8 cellular contexts compared by ENCODE assay signal in genomic region chr22:39317084-39317755, GRCh38.
DNase-seq lines count a peak whose midpoint lies in the region; ATAC-seq, FAIRE-seq and TF ChIP-seq lines count a peak whose summit lies in the region.

No MANE protein-coding gene starts in this region.

- H3K4me2 ChIP-seq in DND-41 (ENCODE audit: insufficient read depth, low read length) (peak overlapping the region; percentile 69), MM.1S (ENCODE audit: low read depth, low read length) (peak overlapping the region; percentile 77)

- no peak for ATAC-seq in DND-41 (ENCODE audit: insufficient read depth, low read depth)
- no peak for ATAC-seq in activated CD4-positive, CD25-positive, alpha-beta regulatory T cell treated with anti-CD3 and anti-CD28 coated beads, Interleukin-2, amount 50 U/mL, for 24 hours

- H3K27me3 ChIP-seq in DND-41 (ENCODE audit: insufficient read depth, low read length, poor library complexity) (no peaks in the 10 kb centered on the region), MM.1S (replicated peaks; ENCODE audit: insufficient read depth, low read length) (no peaks in the 10 kb centered on the region), brain microvascular endothelial cell (replicated peaks) (no peaks in the 10 kb centered on the region), mucosa of stomach (ENCODE audit: control insufficient read depth, insufficient read depth, low read length) (no peaks in the 10 kb centered on the region)

- H4K20me1 ChIP-seq in DND-41 (ENCODE audit: insufficient read depth, low read length) (peaks cover 68% of the 10 kb centered on the region), MM.1S (ENCODE audit: insufficient read depth, low read length) (peaks cover 60% of the 10 kb centered on the region)

- DNase-seq in DND-41 (no peak), MM.1S (peak; percentile 72), brain microvascular endothelial cell (no peak), ACHN (no peak), head of caudate nucleus (no peak), D721Med (ENCODE audit: insufficient read length, low spot score) (no peak)

- in situ Hi-C loops in brain microvascular endothelial cell (cut with HindIII; ENCODE audit: low pct_ligation_motif_present, low sequenced_read_pairs) (no loop called here), ACHN (cut with HindIII; ENCODE audit: low pct_ligation_motif_present, low pct_unique_long_range_greater_than_20kb, low sequenced_read_pairs) (no loop called here)

- H3K9me3 ChIP-seq in DND-41 (ENCODE audit: insufficient read depth, low read length, severe bottlenecking) (no peaks in the 10 kb centered on the region), MM.1S (replicated peaks; ENCODE audit: insufficient read depth, low read length) (no peaks in the 10 kb centered on the region), mucosa of stomach (ENCODE audit: control insufficient read depth, low read length) (no peaks in the 10 kb centered on the region)

- no peak for FAIRE-seq in D721Med (lab: Jason Lieb, UNC)

- H3K36me3 ChIP-seq in DND-41 (ENCODE audit: insufficient read depth, low read length) (peaks cover 70% of the 10 kb centered on the region), MM.1S (replicated peaks; ENCODE audit: insufficient read depth, low read length) (peaks cover 41% of the 10 kb centered on the region), brain microvascular endothelial cell (replicated peaks) (peaks cover 68% of the 10 kb centered on the region), mucosa of stomach (ENCODE audit: control insufficient read depth, insufficient read depth, low read length) (peaks cover 38% of the 10 kb centered on the region)

- TF ChIP-seq CTCF in DND-41 (IDR thresholded peaks at IDR 0.05; ENCODE audit: borderline replicate concordance, extremely low read depth, low read length, poor library complexity, severe bottlenecking) (no peak), MM.1S (IDR thresholded peaks at IDR 0.05; ENCODE audit: low read length) (no peak), brain microvascular endothelial cell (IDR thresholded peaks at IDR 0.05; ENCODE audit: low read depth, low read length, missing control alignments) (no peak), D721Med (IDR thresholded peaks at IDR 0.05; ENCODE audit: insufficient read depth, missing control alignments) (no peak)

- H3K27ac ChIP-seq in DND-41 (ENCODE audit: low read length) (no peak overlapping the region), MM.1S (ENCODE audit: low read length) (peak overlapping the region; percentile 99; the same call in 1 of the 2 replicates), brain microvascular endothelial cell (peak overlapping the region; percentile 13)

- H3K9ac ChIP-seq in DND-41 (ENCODE audit: low read depth, low read length) (peak overlapping the region; percentile 79), MM.1S (ENCODE audit: low read length) (peak overlapping the region; percentile 96), mucosa of stomach (ENCODE audit: low read length) (peak overlapping the region; percentile 99)

- peaks cover 52% of the 10 kb centered on the region for H3K4me1 ChIP-seq in DND-41 (ENCODE audit: insufficient read depth, low read length)
- peaks cover 14% of the 10 kb centered on the region for H3K4me1 ChIP-seq in MM.1S (ENCODE audit: low read length)
- peaks cover 42% of the 10 kb centered on the region for H3K4me1 ChIP-seq in mucosa of stomach (ENCODE audit: control insufficient read depth, insufficient read depth, low read length)

- intact Hi-C loops in head of caudate nucleus (cut with DNase I), result loop anchor here (5.0 kb wide), 2 partner anchors 145 to 165 kb away; partner anchors contain the start of gene CBX7

- peak overlapping the region in 1 of 2 experiments; percentile 74; a peak in 2 of 4 replicates for H3K4me3 ChIP-seq in DND-41 (ENCODE audit: low read depth in 1 of 2, low read length in 2 of 2)
- peak overlapping the region; percentile 90 for H3K4me3 ChIP-seq in MM.1S (ENCODE audit: low read length)
- H3K4me3 ChIP-seq in brain microvascular endothelial cell (ENCODE audit: low read depth, low read length), result peak overlapping the region; percentile 93
- H3K4me3 ChIP-seq in mucosa of stomach (ENCODE audit: low read length), result no peak overlapping the region

- H3K9me2 ChIP-seq in MM.1S (replicated peaks; ENCODE audit: insufficient read depth, low read length), result no peaks in the 10 kb centered on the region

- peaks cover 55% of the 10 kb centered on the region for H3K79me2 ChIP-seq in DND-41 (ENCODE audit: insufficient read depth, low read length)
- H3K79me2 ChIP-seq in MM.1S (ENCODE audit: low read length), result peaks cover 63% of the 10 kb centered on the region

- H2AFZ ChIP-seq in DND-41 (ENCODE audit: low read depth, low read length) (no peak overlapping the region), MM.1S (ENCODE audit: low read length) (no peak overlapping the region)

- H3F3A ChIP-seq in MM.1S (ENCODE audit: insufficient read depth, low read length), result peaks cover 80% of the 10 kb centered on the region
